In genomic region chr1:29519108-29519507, GRCh38 we compare ENCODE assay signal across 29 cellular contexts.
DNase-seq lines count a peak whose midpoint lies in the region; ATAC-seq and TF ChIP-seq lines count a peak whose summit lies in the region.
"Had no signal": no experiment of that assay in that cellular context is flagged by ENCODE, and none has a peak within 500 bp of the region (broad histone marks: within the 10 kb centered on the region; RNA-seq: fewer than 3 reads in every experiment).

No MANE protein-coding gene starts in this region.

- no peak overlapping the region for H4K91ac ChIP-seq in neuronal stem cell (ENCODE audit: low read depth, low read length, poor library complexity)

- no peak overlapping the region for H2AK5ac ChIP-seq in neuronal stem cell (ENCODE audit: low read depth, low read length)

- H3K36me3 ChIP-seq in neuronal stem cell (replicated peaks in 1 of 2; ENCODE audit: control insufficient read depth in 2 of 2, insufficient read depth in 2 of 2, low read length in 2 of 2) (no peaks in the 10 kb centered on the region), vagina (no peaks in the 10 kb centered on the region)
- H3K36me3 ChIP-seq: ascending aorta, cardiac muscle cell had no signal

- H3K4me2 ChIP-seq in neuronal stem cell (ENCODE audit: insufficient read depth, low read length, poor library complexity, severe bottlenecking), result no peak overlapping the region

- H3K18ac ChIP-seq in neuronal stem cell (ENCODE audit: low read length), result peak overlapping the region; percentile 36

- H2BK15ac ChIP-seq in neuronal stem cell (ENCODE audit: low read length), result no peak overlapping the region

- H3K9ac ChIP-seq in neuronal stem cell (ENCODE audit: low read depth, low read length, poor library complexity), result no peak overlapping the region

- H3K23ac ChIP-seq in neuronal stem cell (ENCODE audit: low read depth, low read length, poor library complexity), result no peak overlapping the region

- no peak overlapping the region for H2BK120ac ChIP-seq in neuronal stem cell (ENCODE audit: low read depth, low read length)

- H3K4me3 ChIP-seq in coronary artery (no peak overlapping the region), neuronal stem cell (ENCODE audit: low read length in 2 of 2) (no peak overlapping the region), vagina (no peak overlapping the region)
- H3K4me3 ChIP-seq: ascending aorta, cardiac muscle cell had no signal

- H2BK5ac ChIP-seq in neuronal stem cell (ENCODE audit: low read length), result no peak overlapping the region

- ATAC-seq in SK-N-SH treated with all-trans-retinoic acid at 6 μM for 48 hours, result no peak
- ATAC-seq: effector memory CD8-positive, alpha-beta T cell; left ventricle myocardium superior had no signal

- TF ChIP-seq CTCF in coronary artery (IDR thresholded peaks at IDR 0.05) (no peak), vagina (IDR thresholded peaks at IDR 0.05) (no peak)

- DNase-seq in activated effector memory CD4-positive, alpha-beta T cell treated with anti-CD3 and anti-CD28 coated beads, Interleukin-2, amount 50 U/mL, for 16 hours, result peak; percentile 47
- no peak for DNase-seq in activated effector memory CD4-positive, alpha-beta T cell treated with Interleukin-2 at 50 U/mL for 16 hours
- DNase-seq in coronary artery (ENCODE audit: low spot score), result peak; percentile 64
- no peak for DNase-seq in neuronal stem cell (ENCODE audit: low spot score)
- peak; percentile 60 to 87 for DNase-seq in vagina (ENCODE audit: extremely low spot score in 2 of 2)
- no peak for DNase-seq in T-helper 2 cell
- no peak for DNase-seq in RKO (ENCODE audit: low spot score)
- DNase-seq: activated CD4-positive, alpha-beta memory T cell treated with anti-CD3 and anti-CD28 coated beads for 36 hours; activated CD4-positive, CD25-positive, alpha-beta regulatory T cell treated with anti-CD3 and anti-CD28 coated beads, Interleukin-2, amount 50 U/mL, for 72 hours; activated gamma-delta T cell; activated naive CD8-positive, alpha-beta T cell treated with anti-CD3 and anti-CD28 coated beads, Interleukin-2, amount 10 ng/mL, durations not matched to agents 7 days and 5 days; activated T-cell treated with anti-CD3 and anti-CD28 coated beads for 4 hours; cortex of kidney; DND-41; effector memory CD8-positive, alpha-beta T cell; erythroblast; GF-D8; HCEC 1CT; left ventricle myocardium superior; MV-4-11; NCI-H146; NCI-H446; NCI-H774; small intestine; stimulated activated naive CD4-positive, alpha-beta T cell had no signal

- no peak for TF ChIP-seq POLR2A in vagina (IDR thresholded peaks at IDR 0.05)

- no CpG with 5 or more reads among the region's 6 CpGs for WGBS in neuronal stem cell (ENCODE audit: extremely low coverage in 2 of 2, insufficient read length in 2 of 2, insufficient replicate concordance in 1 of 2), 2 donors

- no peak overlapping the region for H3K27ac ChIP-seq in coronary artery
- no peak overlapping the region for H3K27ac ChIP-seq in neuronal stem cell (replicated peaks; ENCODE audit: low read length)
- H3K27ac ChIP-seq in vagina, result no peak overlapping the region
- H3K27ac ChIP-seq: ascending aorta, cardiac muscle cell, RWPE1 had no signal

- no peak overlapping the region for H3K4ac ChIP-seq in neuronal stem cell (ENCODE audit: low read length)

- H3K14ac ChIP-seq in neuronal stem cell (ENCODE audit: low read length), result no peak overlapping the region

- intact Hi-C loops in vagina (cut with DNase I), result no loop called here

- H3K4me1 ChIP-seq in neuronal stem cell (ENCODE audit: control insufficient read depth in 2 of 2, insufficient read depth in 1 of 2, low read depth in 1 of 2, low read length in 2 of 2) (peaks cover 0 to 10% of the 10 kb centered on the region in 2 donors), vagina (no peaks in the 10 kb centered on the region)
- H3K4me1 ChIP-seq: ascending aorta had no signal

- H3K9me3 ChIP-seq in neuronal stem cell (replicated peaks in 1 of 2; ENCODE audit: control insufficient read depth in 2 of 2, insufficient read depth in 1 of 2, low read depth in 1 of 2, low read length in 2 of 2), result no peaks in the 10 kb centered on the region
- H3K9me3 ChIP-seq in vagina, result no peaks in the 10 kb centered on the region
- H3K9me3 ChIP-seq: ascending aorta had no signal

- H2BK12ac ChIP-seq in neuronal stem cell (ENCODE audit: low read length), result no peak overlapping the region

- H3K79me1 ChIP-seq in neuronal stem cell (ENCODE audit: low read depth, low read length), result no peaks in the 10 kb centered on the region

- H2AFZ ChIP-seq in neuronal stem cell (ENCODE audit: low read length), result no peak overlapping the region

- H3K27me3 ChIP-seq in neuronal stem cell (ENCODE audit: control insufficient read depth in 3 of 3, insufficient read depth in 3 of 3, low read depth in 1 of 3, low read length in 3 of 3) (no peaks in the 10 kb centered on the region), vagina (no peaks in the 10 kb centered on the region)
- H3K27me3 ChIP-seq: ascending aorta had no signal

- no peak overlapping the region for H4K8ac ChIP-seq in neuronal stem cell (ENCODE audit: low read depth, low read length)

TF ChIP-seq in SK-N-SH treated with all-trans-retinoic acid at 6 μM for 48 hours, 23 proteins besides CTCF, POLR2A, EP300 and RAD21:
- TF ChIP-seq PATZ1 (CRISPR knock-in tag; IDR thresholded peaks at IDR 0.05; ENCODE audit: borderline replicate concordance) (no peak), CSDC2 (CRISPR knock-in tag; IDR thresholded peaks at IDR 0.05) (no peak), ZFP30 (CRISPR knock-in tag; IDR thresholded peaks at IDR 0.05) (no peak), PPARA (CRISPR knock-in tag; IDR thresholded peaks at IDR 0.05; ENCODE audit: borderline replicate concordance) (no peak), POU6F1 (CRISPR knock-in tag; IDR thresholded peaks at IDR 0.05; ENCODE audit: borderline replicate concordance, low read depth) (no peak), ZNF8 (CRISPR knock-in tag; IDR thresholded peaks at IDR 0.05) (no peak), ARNTL (CRISPR knock-in tag; IDR thresholded peaks at IDR 0.05; ENCODE audit: borderline replicate concordance, low read depth) (no peak), TOX (CRISPR knock-in tag; IDR thresholded peaks at IDR 0.05; ENCODE audit: borderline replicate concordance) (no peak), SNAI2 (CRISPR knock-in tag; IDR thresholded peaks at IDR 0.05) (no peak), CREB5 (CRISPR knock-in tag; IDR thresholded peaks at IDR 0.05; ENCODE audit: low read depth) (no peak)

Comparison
In these comparisons a context has a peak if more than half of its experiments do, and no peak if none do; other contexts are left out.
1. DNase-seq: peak in activated effector memory CD4-positive, alpha-beta T cell treated with anti-CD3 and anti-CD28 coated beads, Interleukin-2, amount 50 U/mL, for 16 hours (single experiment), coronary artery (single experiment) and vagina (2 of 2); none in activated effector memory CD4-positive, alpha-beta T cell treated with Interleukin-2 at 50 U/mL for 16 hours (single experiment), neuronal stem cell (single experiment), T-helper 2 cell (0 of 5) and RKO (single experiment).